Comparison of ENCODE assay signal across 34 cellular contexts in genomic region chr9:85501474-85501873, GRCh38.
"Had no signal": no experiment of that assay in that cellular context is flagged by ENCODE, and none has a peak within 500 bp of the region (broad histone marks: within the 10 kb centered on the region; RNA-seq: fewer than 3 reads in every experiment).

No MANE protein-coding gene starts in this region.

- H3K27me3 ChIP-seq: MG63 had no signal

- DNase-seq: Karpas-422, Kasumi-1, MG63, MM.1S, MV-4-11, NCI-H1048, NCI-H1092, NCI-H1092 treated with DMSO at 0.1 percent for 48 hours, NCI-H1105, NCI-H1105 treated with DMSO at 0.1 percent for 48 hours, NCI-H1417, NCI-H1417 treated with DMSO at 0.1 percent for 48 hours, NCI-H1436, NCI-H1436 treated with DMSO at 0.1 percent for 48 hours, NCI-H146, NCI-H1694, NCI-H1694 treated with DMSO at 0.1 percent for 48 hours, NCI-H187, NCI-H187 treated with DMSO at 0.1 percent for 48 hours, NCI-H1930, NCI-H2029, NCI-H2029 treated with DMSO at 0.1 percent for 48 hours, NCI-H2081, NCI-H2081 treated with DMSO at 0.1 percent for 48 hours, NCI-H2107, NCI-H2171, NCI-H2171 treated with DMSO at 0.1 percent for 48 hours, NCI-H2227 treated with DMSO at 0.1 percent for 48 hours, NCI-H226, NCI-H345, NCI-H446, NCI-H446 treated with DMSO at 0.1 percent for 48 hours, NCI-H510A had no signal

- H3K27ac ChIP-seq: KMS-11 had no signal

- H3K4me3 ChIP-seq: MG63 had no signal

- H3K36me3 ChIP-seq: MG63 had no signal
